31 cellular contexts compared by ENCODE assay signal in genomic region chr19:36340786-36341386, GRCh38.
"Had no signal": no experiment of that assay in that cellular context is flagged by ENCODE, and none has a peak within 500 bp of the region (broad histone marks: within the 10 kb centered on the region; RNA-seq: fewer than 3 reads in every experiment).

No MANE protein-coding gene starts in this region.

- H3K4me3 ChIP-seq: MG63, SJCRH30, SK-N-MC had no signal

- H3K4me1 ChIP-seq: SJCRH30 had no signal

- H3K27ac Mint-ChIP-seq: activated CD4-positive, alpha-beta T cell treated with anti-CD3 and anti-CD28 coated beads, Interleukin-2, amount 10 ng/mL, durations not matched to agents 24 days and 14 days; activated CD8-positive, alpha-beta T cell treated with anti-CD3 and anti-CD28 coated beads, Interleukin-2, amount 10 ng/mL, durations not matched to agents 7 days and 5 days; activated naive CD4-positive, alpha-beta T cell treated with anti-CD3 and anti-CD28 coated beads, Interleukin-2, amount 10 ng/mL, durations not matched to agents 7 days and 5 days; activated naive CD8-positive, alpha-beta T cell; activated naive CD8-positive, alpha-beta T cell treated with anti-CD3 and anti-CD28 coated beads, Interleukin-2, amount 50 U/mL, for 24 hours; activated T-helper 1 cell treated with anti-CD3 and anti-CD28 coated beads, Interleukin-12 subunit alpha, Interleukin-12 subunit beta, Interleukin-2, Interleukin-4 antibody, amounts not matched to agents 30 ng/mL and 10 ng/mL and 1 ng/mL, durations not matched to agents 14 hours and 24 hours and 36 hours had no signal

- DNase-seq: activated CD4-positive, alpha-beta T cell treated with anti-CD3 and anti-CD28 coated beads, Interleukin-2, amount 10 ng/mL, durations not matched to agents 24 days and 14 days; activated CD4-positive, alpha-beta T cell treated with anti-CD3 and anti-CD28 coated beads, Interleukin-2, amount 50 U/mL, for 4 hours; activated CD8-positive, alpha-beta memory T cell treated with anti-CD3 and anti-CD28 coated beads, Interleukin-2, amount 50 U/mL, for 4 hours; activated CD8-positive, alpha-beta T cell treated with anti-CD3 and anti-CD28 coated beads, Interleukin-2, amount 10 ng/mL, durations not matched to agents 7 days and 5 days; activated naive CD4-positive, alpha-beta T cell treated with anti-CD3 and anti-CD28 coated beads, Interleukin-2, amount 10 ng/mL, durations not matched to agents 7 days and 5 days; activated naive CD8-positive, alpha-beta T cell treated with anti-CD3 and anti-CD28 coated beads, Interleukin-2, amount 50 U/mL, for 24 hours; activated T-cell treated with anti-CD3 and anti-CD28 coated beads for 4 hours; activated T-cell treated with anti-CD3 and anti-CD28 coated beads, Interleukin-2, amount 50 U/mL, for 4 hours; amniotic stem cell; aorta; brain microvascular endothelial cell; central memory CD4-positive, alpha-beta T cell; Kasumi-1; MG63; NCI-H1048; NCI-H1105 treated with DMSO at 0.1 percent for 48 hours; NCI-H1436; NCI-H1694; NCI-H1930; NCI-H2081 treated with DMSO at 0.1 percent for 48 hours; NCI-H226; NCI-H446 treated with DMSO at 0.1 percent for 48 hours; NCI-H524; SHP77; SJCRH30; T1000 had no signal

- H3K27me3 ChIP-seq: brain microvascular endothelial cell, MG63, SJCRH30 had no signal

- ATAC-seq: activated CD8-positive, alpha-beta T cell treated with anti-CD3 and anti-CD28 coated beads, Interleukin-2, amount 10 ng/mL, durations not matched to agents 7 days and 5 days; activated naive CD8-positive, alpha-beta T cell treated with anti-CD3 and anti-CD28 coated beads, Interleukin-2, amount 50 U/mL, for 24 hours; activated T-cell treated with anti-CD3 and anti-CD28 coated beads, Interleukin-2, amount 50 U/mL, for 4 hours; Panc1 had no signal

- H3K27me3 Mint-ChIP-seq: activated CD4-positive, alpha-beta T cell treated with anti-CD3 and anti-CD28 coated beads, Interleukin-2, amount 10 ng/mL, durations not matched to agents 24 days and 14 days; activated naive CD4-positive, alpha-beta T cell treated with anti-CD3 and anti-CD28 coated beads, Interleukin-2, amount 10 ng/mL, durations not matched to agents 7 days and 5 days; activated naive CD8-positive, alpha-beta T cell; activated naive CD8-positive, alpha-beta T cell treated with anti-CD3 and anti-CD28 coated beads, Interleukin-2, amount 50 U/mL, for 24 hours had no signal

- FAIRE-seq: TTC549 had no signal

- H3K36me3 ChIP-seq: brain microvascular endothelial cell had no signal

- H3K27ac ChIP-seq: brain microvascular endothelial cell, SJCRH30, SK-N-MC had no signal

- H3K4me1 Mint-ChIP-seq: activated CD4-positive, alpha-beta T cell treated with anti-CD3 and anti-CD28 coated beads, Interleukin-2, amount 10 ng/mL, durations not matched to agents 24 days and 14 days; activated naive CD4-positive, alpha-beta T cell treated with anti-CD3 and anti-CD28 coated beads, Interleukin-2, amount 10 ng/mL, durations not matched to agents 7 days and 5 days; activated naive CD8-positive, alpha-beta T cell treated with anti-CD3 and anti-CD28 coated beads, Interleukin-2, amount 50 U/mL, for 24 hours had no signal

- H3K4me3 Mint-ChIP-seq: activated CD4-positive, alpha-beta T cell treated with anti-CD3 and anti-CD28 coated beads, Interleukin-2, amount 10 ng/mL, durations not matched to agents 24 days and 14 days; activated CD8-positive, alpha-beta T cell treated with anti-CD3 and anti-CD28 coated beads, Interleukin-2, amount 10 ng/mL, durations not matched to agents 7 days and 5 days; activated naive CD4-positive, alpha-beta T cell treated with anti-CD3 and anti-CD28 coated beads, Interleukin-2, amount 10 ng/mL, durations not matched to agents 7 days and 5 days; activated naive CD8-positive, alpha-beta T cell; activated naive CD8-positive, alpha-beta T cell treated with anti-CD3 and anti-CD28 coated beads, Interleukin-2, amount 50 U/mL, for 24 hours; activated T-cell treated with anti-CD3 and anti-CD28 coated beads, Interleukin-2, amount 50 U/mL, for 4 hours; activated T-helper 1 cell treated with anti-CD3 and anti-CD28 coated beads, Interleukin-12 subunit alpha, Interleukin-12 subunit beta, Interleukin-2, Interleukin-4 antibody, amounts not matched to agents 30 ng/mL and 10 ng/mL and 1 ng/mL, durations not matched to agents 14 hours and 24 hours and 36 hours had no signal
